9 cellular contexts compared by ENCODE assay signal in genomic region chr7:23654508-23654907, GRCh38. TPM values are rescaled to one million over a fixed set of nuclear protein-coding genes. Genes with fewer than 3 reads are reported as not detected.
A peak's percentile ranks its signal among the peaks of the same experiment; 100 is the strongest.
DNase-seq lines count a peak whose midpoint lies in the region; ATAC-seq and TF ChIP-seq lines count a peak whose summit lies in the region.
"Had no signal": no experiment of that assay in that cellular context is flagged by ENCODE, and none has a peak within 500 bp of the region (broad histone marks: within the 10 kb centered on the region; RNA-seq: fewer than 3 reads in every experiment).

No MANE protein-coding gene starts in this region.

- H3K27me3 ChIP-seq in GM23248 (replicated peaks; ENCODE audit: insufficient read depth), result no peaks in the 10 kb centered on the region

- 0% methylated on average over 1 of the region's 1 CpG for WGBS in GM23248 (ENCODE audit: low coverage in 1 of 2, low lambda C conversion rate in 2 of 2, missing lambda C conversion rate in 2 of 2), 2 experiments

- in situ Hi-C loops in ACHN (cut with HindIII; ENCODE audit: low pct_ligation_motif_present, low pct_unique_long_range_greater_than_20kb, low sequenced_read_pairs), result no loop called here
- in situ Hi-C loops in GM23248 (cut with MboI), result no loop called here

- H3K4me3 ChIP-seq in GM23248, result no peak overlapping the region

- peaks cover 0 to 7% (median 6%) of the 10 kb centered on the region in 3 donors for H3K36me3 Mint-ChIP-seq in immature natural killer cell

- DNase-seq in ACHN, result peak; percentile 76
- peak; percentile 26 for DNase-seq in GM23248
- peak; percentile 25 for DNase-seq in iPS DF 19.7 (ENCODE audit: low read depth, low spot score)
- no peak for DNase-seq in DMS114 treated with DMSO at 0.1 percent for 48 hours (lab: John Stamatoyannopoulos, UW; ENCODE audit: unreplicated experiment)
- DNase-seq in immature natural killer cell, result no peak
- no peak for DNase-seq in OCI-M2 (lab: John Stamatoyannopoulos, UW; ENCODE audit: unreplicated experiment)

- H3K4me1 ChIP-seq in GM23248 (ENCODE audit: insufficient read depth), result no peaks in the 10 kb centered on the region

- H3K4me1 Mint-ChIP-seq in immature natural killer cell, result no peaks in the 10 kb centered on the region

- H3K9me2 ChIP-seq in GM23248 (ENCODE audit: insufficient read depth), result no peaks in the 10 kb centered on the region

- no peak overlapping the region for H3K9ac ChIP-seq in GM23248

- H4K20me1 ChIP-seq in GM23248 (ENCODE audit: insufficient read depth), result no peaks in the 10 kb centered on the region

- no peaks in the 10 kb centered on the region for H3F3A ChIP-seq in GM23248 (ENCODE audit: insufficient read depth)

- no peaks in the 10 kb centered on the region for H3K79me2 ChIP-seq in GM23248 (ENCODE audit: insufficient read depth)

- no peak overlapping the region for H3K27ac ChIP-seq in GM23248

- no peaks in the 10 kb centered on the region for H3K36me3 ChIP-seq in GM23248 (ENCODE audit: low read depth)

- H3K27ac Mint-ChIP-seq in immature natural killer cell, result no peak overlapping the region
- H3K27ac Mint-ChIP-seq: IgD-negative memory B cell had no signal

- no peak overlapping the region for H3K4me2 ChIP-seq in GM23248 (ENCODE audit: unreplicated experiment)

- H2AFZ ChIP-seq in GM23248, result no peak overlapping the region

- peaks cover 13 to 39% (median 25%) of the 10 kb centered on the region in 6 donors for H3K9me3 Mint-ChIP-seq in immature natural killer cell

- no peaks in the 10 kb centered on the region for H3K9me3 ChIP-seq in GM23248 (ENCODE audit: low read depth)

- peaks cover 0 to 4% (median 0%) of the 10 kb centered on the region in 3 donors for H3K27me3 Mint-ChIP-seq in immature natural killer cell (ENCODE audit: low read depth in 3 of 3)
- H3K27me3 Mint-ChIP-seq: IgD-negative memory B cell had no signal

- ATAC-seq in SK-N-SH treated with all-trans-retinoic acid at 6 μM for 48 hours (peak; percentile 54), GM19351 (IDR thresholded peaks at IDR 0.05; ENCODE audit: unreplicated experiment) (no peak)

- H3K4me3 Mint-ChIP-seq in immature natural killer cell, result no peak overlapping the region

TF ChIP-seq in SK-N-SH treated with all-trans-retinoic acid at 6 μM for 48 hours, 23 proteins besides CTCF, POLR2A, EP300 and RAD21:
- TF ChIP-seq ZC3H10 (CRISPR knock-in tag; IDR thresholded peaks at IDR 0.05), result no peak
- no peak for TF ChIP-seq ZNF565 (CRISPR knock-in tag; conservative IDR thresholded peaks at IDR 0.05; ENCODE audit: low read depth)
- no peak for TF ChIP-seq TSHZ2 (CRISPR knock-in tag; IDR thresholded peaks at IDR 0.05)
- TF ChIP-seq CREB5 (CRISPR knock-in tag; IDR thresholded peaks at IDR 0.05; ENCODE audit: low read depth), result no peak

RNA-seq across cellular contexts. Expression of gene FAM221A, which starts 25.5 kb away (rescaled TPM):
- total RNA-seq in GM23248 (2014; rRNA removed; shearing (Covaris generic)), result 0.43 and 4.9 TPM in 2 replicates
- 0.60 and 0.63 TPM in 2 replicates for polyA plus RNA-seq in GM23248 (2016; fragmentation: Nextera tagmentation; extraction: Ambion mirVana)
- polyA plus RNA-seq in immature natural killer cell, result 1 to 10 TPM; 1.8 to 5.8 (median 2.8) TPM

RNA-seq across cellular contexts. Expression of gene STK31, which starts 55.5 kb away (rescaled TPM):
- not detected in 2 replicates for total RNA-seq in GM23248 (2014; rRNA removed; shearing (Covaris generic))
- polyA plus RNA-seq in GM23248 (2016; fragmentation: Nextera tagmentation; extraction: Ambion mirVana), result not detected in 2 replicates
- not detected for polyA plus RNA-seq in immature natural killer cell
- polyA plus RNA-seq: IgD-negative memory B cell had no signal

RNA-seq across cellular contexts. Expression of gene CCDC126, which starts 57.3 kb away (rescaled TPM):
- 9.5 and 9.9 TPM in 2 replicates for total RNA-seq in GM23248 (2014; rRNA removed; shearing (Covaris generic))
- polyA plus RNA-seq in GM23248 (2016; fragmentation: Nextera tagmentation; extraction: Ambion mirVana), result 6.8 and 9.5 TPM in 2 replicates
- polyA plus RNA-seq in immature natural killer cell, result 10 to 100 TPM; 13.8 to 23.7 (median 14.9) TPM

Comparison
In these comparisons a context has a peak if more than half of its experiments do, and no peak if none do; other contexts are left out.
1. DNase-seq: peak in ACHN (single experiment), GM23248 (single experiment) and iPS DF 19.7 (single experiment); none in DMS114 treated with DMSO at 0.1 percent for 48 hours (single experiment), immature natural killer cell (0 of 3) and OCI-M2 (single experiment).